ENCODE assay signal across 1 cellular context in the genomic region with DNA sequence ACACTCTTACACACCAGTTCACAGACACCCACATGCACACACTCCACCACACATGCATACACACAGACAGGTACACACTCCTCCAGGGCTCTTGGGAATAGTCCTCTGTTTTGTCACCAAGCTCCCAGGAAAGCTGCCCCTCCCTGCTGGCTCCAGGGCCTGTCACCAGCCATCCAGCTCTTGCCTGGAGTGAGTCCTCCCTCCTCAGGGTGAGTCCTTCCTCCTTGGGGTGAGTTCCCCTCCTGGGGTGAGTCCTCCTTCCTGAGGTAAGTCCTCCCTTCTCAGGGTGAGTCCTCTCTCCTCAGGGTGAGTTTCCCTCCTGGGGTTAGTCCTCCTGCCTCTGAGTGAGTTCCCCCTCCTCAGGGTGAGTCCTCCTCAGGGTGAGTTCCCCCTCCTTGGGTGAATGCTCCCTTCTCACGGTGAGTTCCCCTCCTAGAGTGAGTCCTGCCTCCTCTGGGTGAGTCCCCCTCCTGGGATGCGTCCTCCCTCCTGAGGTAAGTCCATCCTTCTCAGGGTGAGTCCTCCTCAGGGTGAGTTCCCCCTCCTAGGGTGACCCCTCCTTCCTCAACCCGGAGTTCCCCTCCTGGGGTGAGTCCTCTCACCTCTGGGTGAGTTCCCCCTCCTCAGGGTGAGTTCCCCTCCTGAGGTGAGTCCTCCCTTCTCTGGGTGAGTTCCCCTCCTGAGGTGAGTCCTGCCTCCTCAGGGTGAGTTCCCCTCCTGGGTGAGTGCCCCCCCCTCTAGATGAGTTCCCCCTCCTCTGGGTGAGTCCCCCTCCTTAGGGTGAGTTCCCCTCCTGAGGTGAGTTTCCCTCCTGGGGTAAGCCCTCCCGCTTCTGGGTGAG.
TF ChIP-seq lines count a peak whose summit lies in the region.

No MANE protein-coding gene starts in this region.

TF ChIP-seq in H1, 55 proteins besides CTCF, POLR2A, EP300 and RAD21:
- no peak for TF ChIP-seq GTF2F1 (IDR thresholded peaks at IDR 0.05; ENCODE audit: borderline replicate concordance, low read depth, low read length)
- TF ChIP-seq CHD7 (IDR thresholded peaks at IDR 0.05; ENCODE audit: insufficient replicate concordance, low read length) = no peak
